In genomic region chr16:57958544-57958943, GRCh38 we compare ENCODE assay signal across 19 cellular contexts. TPM values are rescaled to one million over a fixed set of nuclear protein-coding genes. Genes with fewer than 3 reads are reported as not detected.
DNase-seq lines count a peak whose midpoint lies in the region; ATAC-seq, FAIRE-seq and TF ChIP-seq lines count a peak whose summit lies in the region.
"Had no signal": no experiment of that assay in that cellular context is flagged by ENCODE, and none has a peak within 500 bp of the region (broad histone marks: within the 10 kb centered on the region; RNA-seq: fewer than 3 reads in every experiment).

No MANE protein-coding gene starts in this region.

- H3K79me1 ChIP-seq in neuronal stem cell (ENCODE audit: low read depth, low read length), result no peaks in the 10 kb centered on the region

- peak overlapping the region; percentile 46 for H3K18ac ChIP-seq in neuronal stem cell (ENCODE audit: low read length)

- no peak overlapping the region for H3K4me3 ChIP-seq in astrocyte (ENCODE audit: insufficient read depth, low read depth, low read length)
- H3K4me3 ChIP-seq in neuronal stem cell (ENCODE audit: low read length in 2 of 2), result no peak overlapping the region
- H3K4me3 ChIP-seq: BLaER1 had no signal

- H3K27ac ChIP-seq in astrocyte (ENCODE audit: low read depth, low read length) (no peak overlapping the region), neuronal stem cell (replicated peaks; ENCODE audit: low read length) (no peak overlapping the region)
- H3K27ac ChIP-seq: BLaER1 had no signal

- H2AK5ac ChIP-seq in neuronal stem cell (ENCODE audit: low read depth, low read length), result peak overlapping the region; percentile 71

- DNase-seq in ELF-1 (ENCODE audit: low read depth, low spot score), result peak; percentile 27
- no peak for DNase-seq in astrocyte (ENCODE audit: low read depth)
- DNase-seq in neuronal stem cell (ENCODE audit: low spot score), result no peak
- DNase-seq in type B pancreatic cell (ENCODE audit: extremely low spot score, unreplicated experiment), result no peak
- no peak for DNase-seq in NCI-H69 (lab: John Stamatoyannopoulos, UW)
- no peak for DNase-seq in medulla oblongata (ENCODE audit: extremely low spot score)
- DNase-seq: 8988T; CD4-positive, alpha-beta memory T cell; DMS153; DMS79; GF-D8; HCEC 1CT had no signal

- no peak overlapping the region for H2BK120ac ChIP-seq in neuronal stem cell (ENCODE audit: low read depth, low read length)

- TF ChIP-seq CTCF in astrocyte (IDR thresholded peaks at IDR 0.05; ENCODE audit: insufficient read depth, low read depth, low read length), result no peak
- no peak for TF ChIP-seq CTCF in type B pancreatic cell (conservative IDR thresholded peaks at IDR 0.05)

- no peak for FAIRE-seq in astrocyte (lab: Jason Lieb, UNC)
- FAIRE-seq: GM19239 had no signal

- H4K91ac ChIP-seq in neuronal stem cell (ENCODE audit: low read depth, low read length, poor library complexity), result no peak overlapping the region

- H3K4me1 Mint-ChIP-seq in astrocyte (ENCODE audit: low read depth, unreplicated experiment), result no peaks in the 10 kb centered on the region
- peaks cover 10% of the 10 kb centered on the region for H3K4me1 Mint-ChIP-seq in type B pancreatic cell (ENCODE audit: unreplicated experiment)
- H3K4me1 Mint-ChIP-seq: CD14-positive monocyte; CD4-positive, alpha-beta memory T cell had no signal

- H3K4me2 ChIP-seq in astrocyte (ENCODE audit: low read length) (no peak overlapping the region), neuronal stem cell (ENCODE audit: insufficient read depth, low read length, poor library complexity, severe bottlenecking) (no peak overlapping the region)
- H3K4me2 ChIP-seq: BLaER1 had no signal

- H3K9me3 Mint-ChIP-seq in astrocyte (ENCODE audit: unreplicated experiment) (no peaks in the 10 kb centered on the region), type B pancreatic cell (no peaks in the 10 kb centered on the region)
- H3K9me3 Mint-ChIP-seq: CD4-positive, alpha-beta memory T cell had no signal

- H3K4me1 ChIP-seq in astrocyte (ENCODE audit: insufficient read depth, low read length), result no peaks in the 10 kb centered on the region
- peaks cover 0 to 4% of the 10 kb centered on the region in 2 donors for H3K4me1 ChIP-seq in neuronal stem cell (ENCODE audit: control insufficient read depth in 2 of 2, insufficient read depth in 1 of 2, low read depth in 1 of 2, low read length in 2 of 2)

- H2AFZ ChIP-seq in astrocyte (ENCODE audit: low read depth, low read length), result no peak overlapping the region
- no peak overlapping the region for H2AFZ ChIP-seq in neuronal stem cell (ENCODE audit: low read length)

- no CpG with 5 or more reads among the region's 6 CpGs for WGBS in neuronal stem cell (ENCODE audit: extremely low coverage in 2 of 2, insufficient read length in 2 of 2, insufficient replicate concordance in 1 of 2), 2 donors

- no peak for ATAC-seq in GM18498 (IDR thresholded peaks at IDR 0.05; ENCODE audit: unreplicated experiment)

- H3K9me3 ChIP-seq in astrocyte (ENCODE audit: insufficient read depth, low read depth, low read length) (no peaks in the 10 kb centered on the region), neuronal stem cell (replicated peaks in 1 of 2; ENCODE audit: control insufficient read depth in 2 of 2, insufficient read depth in 1 of 2, low read depth in 1 of 2, low read length in 2 of 2) (peaks cover 0 to 3% of the 10 kb centered on the region in 2 donors)
- H3K9me3 ChIP-seq: BLaER1 had no signal

- no peaks in the 10 kb centered on the region for H3K79me2 ChIP-seq in astrocyte (ENCODE audit: insufficient read depth, low read length)

- H3K36me3 ChIP-seq in astrocyte (ENCODE audit: insufficient read depth, low read length) (no peaks in the 10 kb centered on the region), neuronal stem cell (replicated peaks in 1 of 2; ENCODE audit: control insufficient read depth in 2 of 2, insufficient read depth in 2 of 2, low read length in 2 of 2) (no peaks in the 10 kb centered on the region)
- H3K36me3 ChIP-seq: BLaER1 had no signal

- peak overlapping the region; percentile 62 for H3K27ac Mint-ChIP-seq in astrocyte (ENCODE audit: unreplicated experiment)
- peak overlapping the region; percentile 90 for H3K27ac Mint-ChIP-seq in type B pancreatic cell

- H3K4ac ChIP-seq in neuronal stem cell (ENCODE audit: low read length), result no peak overlapping the region

- peak overlapping the region; percentile 16 for H2BK12ac ChIP-seq in neuronal stem cell (ENCODE audit: low read length)

- peak overlapping the region; percentile 35 for H2BK5ac ChIP-seq in neuronal stem cell (ENCODE audit: low read length)

- no peak overlapping the region for H4K8ac ChIP-seq in neuronal stem cell (ENCODE audit: low read depth, low read length)

- no peak overlapping the region for H3K9ac ChIP-seq in astrocyte (ENCODE audit: low read length)
- H3K9ac ChIP-seq in neuronal stem cell (ENCODE audit: low read depth, low read length, poor library complexity), result no peak overlapping the region
- H3K9ac ChIP-seq: BLaER1 had no signal

- peak overlapping the region; percentile 59 for H2BK15ac ChIP-seq in neuronal stem cell (ENCODE audit: low read length)

- H3K27me3 ChIP-seq in astrocyte (ENCODE audit: insufficient read depth, low read length), result peaks cover 5% of the 10 kb centered on the region
- peaks cover 0 to 32% (median 0%) of the 10 kb centered on the region in 3 experiments for H3K27me3 ChIP-seq in neuronal stem cell (ENCODE audit: control insufficient read depth in 3 of 3, insufficient read depth in 3 of 3, low read depth in 1 of 3, low read length in 3 of 3)
- H3K27me3 ChIP-seq: BLaER1 had no signal

- no peaks in the 10 kb centered on the region for H4K20me1 ChIP-seq in astrocyte (ENCODE audit: insufficient read depth, low read length)
- H4K20me1 ChIP-seq: BLaER1 had no signal

- H3K4me3 Mint-ChIP-seq in astrocyte (ENCODE audit: unreplicated experiment) (no peak overlapping the region), type B pancreatic cell (no peak overlapping the region)
- H3K4me3 Mint-ChIP-seq: CD14-positive monocyte; CD4-positive, alpha-beta memory T cell had no signal

- H3K14ac ChIP-seq in neuronal stem cell (ENCODE audit: low read length), result no peak overlapping the region

- no peak overlapping the region for H3K23ac ChIP-seq in neuronal stem cell (ENCODE audit: low read depth, low read length, poor library complexity)

- peaks cover 1% of the 10 kb centered on the region for H3K36me3 Mint-ChIP-seq in astrocyte (ENCODE audit: low read depth, unreplicated experiment)
- H3K36me3 Mint-ChIP-seq in type B pancreatic cell, result no peaks in the 10 kb centered on the region
- H3K36me3 Mint-ChIP-seq: CD14-positive monocyte; CD4-positive, alpha-beta memory T cell had no signal

- H3K27me3 Mint-ChIP-seq in astrocyte (ENCODE audit: low read depth, unreplicated experiment), result peaks cover 55% of the 10 kb centered on the region
- no peaks in the 10 kb centered on the region for H3K27me3 Mint-ChIP-seq in type B pancreatic cell

RNA-seq across cellular contexts. Expression of gene CNGB1, which starts 12.4 kb away (rescaled TPM):
- total RNA-seq in astrocyte (not detected in 2 replicates), type B pancreatic cell (ENCODE audit: low replicate concordance) (0.19 and 2.3 TPM in 2 replicates)
- 0.14 TPM for polyA plus RNA-seq in neuronal stem cell (2013, experiment 1 of 2)
- polyA plus RNA-seq in neuronal stem cell (2013, experiment 2 of 2), result 0.14 TPM
- total RNA-seq: A673; CD4-positive, alpha-beta memory T cell; HT-29 had no signal
- polyA plus RNA-seq: AG04450; CD14-positive monocyte; CD4-positive, alpha-beta memory T cell had no signal

RNA-seq across cellular contexts. Expression of gene ZNF319, which starts 41.9 kb away (rescaled TPM):
- total RNA-seq in astrocyte (11.2 and 11.5 TPM in 2 replicates), type B pancreatic cell (ENCODE audit: low replicate concordance) (13.7 and 14.2 TPM in 2 replicates)
- polyA plus RNA-seq in neuronal stem cell (2013, experiment 1 of 2), result 7.0 TPM
- 8.3 TPM for polyA plus RNA-seq in neuronal stem cell (2013, experiment 2 of 2)

RNA-seq across cellular contexts. Expression of gene USB1, which starts 42.7 kb away (rescaled TPM):
- total RNA-seq in astrocyte (91.3 and 100.0 TPM in 2 replicates), type B pancreatic cell (ENCODE audit: low replicate concordance) (39.7 and 42.9 TPM in 2 replicates)
- polyA plus RNA-seq in neuronal stem cell (2013, experiment 1 of 2), result 40.5 TPM
- polyA plus RNA-seq in neuronal stem cell (2013, experiment 2 of 2), result 39.6 TPM
